ENCODE assay signal across 17 cellular contexts in genomic region chr15:65333441-65333820, GRCh38. TPM values are rescaled to one million over a fixed set of nuclear protein-coding genes. Genes with fewer than 3 reads are reported as not detected.
"Had no signal": no experiment of that assay in that cellular context is flagged by ENCODE, and none has a peak within 500 bp of the region (broad histone marks: within the 10 kb centered on the region; RNA-seq: fewer than 3 reads in every experiment).

No MANE protein-coding gene starts in this region.

- H3K27ac Mint-ChIP-seq: activated CD4-positive, alpha-beta T cell treated with anti-CD3 and anti-CD28 coated beads for 36 hours; activated naive CD8-positive, alpha-beta T cell treated with anti-CD3 and anti-CD28 coated beads, Interleukin-2, amount 50 U/mL, for 24 hours; immature natural killer cell; naive thymus-derived CD8-positive, alpha-beta T cell had no signal

- DNase-seq: activated CD4-positive, alpha-beta T cell treated with anti-CD3 and anti-CD28 coated beads for 36 hours; activated naive CD4-positive, alpha-beta T cell treated with Interleukin-2 at 50 U/mL for 16 hours; activated naive CD8-positive, alpha-beta T cell treated with anti-CD3 and anti-CD28 coated beads, Interleukin-2, amount 50 U/mL, for 24 hours; caudate nucleus; colonic mucosa; gastrocnemius medialis; immature natural killer cell; left colon; naive thymus-derived CD8-positive, alpha-beta T cell; stimulated activated naive CD4-positive, alpha-beta T cell; transverse colon had no signal

- H3K4me1 ChIP-seq: colonic mucosa, gastrocnemius medialis had no signal

- H3K27me3 ChIP-seq: colonic mucosa, gastrocnemius medialis, transverse colon had no signal

- H3K9me3 ChIP-seq: colonic mucosa, gastrocnemius medialis, mucosa of descending colon, transverse colon had no signal

- H3K27me3 Mint-ChIP-seq: activated naive CD8-positive, alpha-beta T cell treated with anti-CD3 and anti-CD28 coated beads, Interleukin-2, amount 50 U/mL, for 24 hours had no signal

- H3K9me3 Mint-ChIP-seq: activated naive CD8-positive, alpha-beta T cell treated with anti-CD3 and anti-CD28 coated beads, Interleukin-2, amount 50 U/mL, for 24 hours; immature natural killer cell; naive thymus-derived CD8-positive, alpha-beta T cell had no signal

- ATAC-seq: activated CD4-positive, alpha-beta T cell treated with anti-CD3 and anti-CD28 coated beads for 36 hours; activated naive CD8-positive, alpha-beta T cell treated with anti-CD3 and anti-CD28 coated beads, Interleukin-2, amount 50 U/mL, for 24 hours; gastrocnemius medialis; left colon; mucosa of descending colon; naive thymus-derived CD8-positive, alpha-beta T cell; sciatic nerve had no signal

- H3K4me1 Mint-ChIP-seq: activated CD4-positive, alpha-beta T cell treated with anti-CD3 and anti-CD28 coated beads for 36 hours; activated naive CD8-positive, alpha-beta T cell treated with anti-CD3 and anti-CD28 coated beads, Interleukin-2, amount 50 U/mL, for 24 hours; immature natural killer cell; naive thymus-derived CD8-positive, alpha-beta T cell had no signal

- H3K4me3 Mint-ChIP-seq: activated CD4-positive, alpha-beta T cell treated with anti-CD3 and anti-CD28 coated beads for 36 hours; activated naive CD8-positive, alpha-beta T cell treated with anti-CD3 and anti-CD28 coated beads, Interleukin-2, amount 50 U/mL, for 24 hours; immature natural killer cell; naive thymus-derived CD8-positive, alpha-beta T cell had no signal

- H3K36me3 Mint-ChIP-seq: immature natural killer cell; naive thymus-derived CD8-positive, alpha-beta T cell had no signal

- H3K36me3 ChIP-seq: colonic mucosa, gastrocnemius medialis, transverse colon had no signal

- H3K27ac ChIP-seq: colonic mucosa, gastrocnemius medialis, transverse colon had no signal

- H3K4me3 ChIP-seq: colonic mucosa, gastrocnemius medialis, mucosa of descending colon, transverse colon had no signal

RNA-seq across cellular contexts. Expression of gene RNU5B-1, which starts 29.0 kb away (rescaled TPM):
- total RNA-seq: activated CD4-positive, alpha-beta T cell treated with anti-CD3 and anti-CD28 coated beads for 36 hours; fibroblast of lung; gastrocnemius medialis; left colon; lung microvascular endothelial cell; omental fat pad; pulmonary artery endothelial cell; transverse colon had no signal
- polyA plus RNA-seq: fibroblast of lung; immature natural killer cell; naive thymus-derived CD8-positive, alpha-beta T cell had no signal

RNA-seq across cellular contexts. Expression of gene RNU5A-1, which starts 37.6 kb away (rescaled TPM):
- total RNA-seq: activated CD4-positive, alpha-beta T cell treated with anti-CD3 and anti-CD28 coated beads for 36 hours; colonic mucosa; fibroblast of lung; gastrocnemius medialis; left colon; lung microvascular endothelial cell; mucosa of descending colon; naive thymus-derived CD8-positive, alpha-beta T cell; omental fat pad; pulmonary artery endothelial cell; sciatic nerve; transverse colon had no signal
- polyA plus RNA-seq: fibroblast of lung; immature natural killer cell; naive thymus-derived CD8-positive, alpha-beta T cell had no signal

RNA-seq across cellular contexts. Expression of gene IGDCC3, which starts 44.4 kb away (rescaled TPM):
- total RNA-seq: activated CD4-positive, alpha-beta T cell treated with anti-CD3 and anti-CD28 coated beads for 36 hours; fibroblast of lung; gastrocnemius medialis; lung microvascular endothelial cell; naive thymus-derived CD8-positive, alpha-beta T cell; omental fat pad; pulmonary artery endothelial cell; sciatic nerve; transverse colon had no signal
- polyA plus RNA-seq: immature natural killer cell; naive thymus-derived CD8-positive, alpha-beta T cell had no signal
